9 cellular contexts compared by ENCODE assay signal in the genomic region with DNA sequence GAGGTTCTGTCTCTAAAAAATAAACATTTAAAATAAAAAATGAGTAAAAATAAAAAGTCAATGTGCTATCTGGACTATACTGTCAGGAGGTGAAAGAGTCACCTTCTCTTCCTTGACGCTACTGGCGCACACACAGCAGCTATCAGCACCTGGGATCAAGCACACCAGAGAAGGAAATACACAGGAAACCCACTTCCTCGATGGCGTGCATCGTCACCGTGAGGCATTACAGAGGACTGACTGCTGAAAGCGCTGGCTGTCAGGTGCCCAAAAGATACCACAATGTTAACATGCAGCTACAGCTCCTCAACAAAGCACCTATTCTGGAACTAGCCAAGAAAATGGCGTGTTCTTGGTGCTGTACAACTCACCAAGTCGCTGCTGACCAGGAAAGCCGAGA. TPM values are rescaled to one million over a fixed set of nuclear protein-coding genes. Genes with fewer than 3 reads are reported as not detected.
A peak's percentile ranks its signal among the peaks of the same experiment; 100 is the strongest.
DNase-seq lines count a peak whose midpoint lies in the region; ATAC-seq, FAIRE-seq and TF ChIP-seq lines count a peak whose summit lies in the region.
"Had no signal": no experiment of that assay in that cellular context is flagged by ENCODE, and none has a peak within 500 bp of the region (broad histone marks: within the 10 kb centered on the region; RNA-seq: fewer than 3 reads in every experiment).

No MANE protein-coding gene starts in this region.

- no peaks in the 10 kb centered on the region for H3K9me3 Mint-ChIP-seq in CD4-positive, CD25-positive, alpha-beta regulatory T cell
- H3K9me3 Mint-ChIP-seq in astrocyte (ENCODE audit: unreplicated experiment) = no peaks in the 10 kb centered on the region

- H2AFZ ChIP-seq in astrocyte (ENCODE audit: low read depth, low read length) = no peak overlapping the region

- H3K9me3 ChIP-seq in CD4-positive, CD25-positive, alpha-beta regulatory T cell (ENCODE audit: control insufficient read depth in 2 of 2, low read length in 2 of 2) = no peaks in the 10 kb centered on the region
- no peaks in the 10 kb centered on the region for H3K9me3 ChIP-seq in astrocyte (ENCODE audit: insufficient read depth, low read depth, low read length)
- no peaks in the 10 kb centered on the region for H3K9me3 ChIP-seq in gastrocnemius medialis

- peaks cover 34% of the 10 kb centered on the region for H3K36me3 ChIP-seq in CD4-positive, CD25-positive, alpha-beta regulatory T cell (ENCODE audit: control insufficient read depth, insufficient read depth, low read length)
- H3K36me3 ChIP-seq in astrocyte (ENCODE audit: insufficient read depth, low read length) (peaks cover 42% of the 10 kb centered on the region), gastrocnemius medialis (peaks cover 0 to 49% of the 10 kb centered on the region in 2 donors)

- H3K4me3 ChIP-seq in CD4-positive, CD25-positive, alpha-beta regulatory T cell (ENCODE audit: low read depth, low read length) = peak overlapping the region; percentile 69
- no peak overlapping the region for H3K4me3 ChIP-seq in astrocyte (ENCODE audit: insufficient read depth, low read depth, low read length)
- H3K4me3 ChIP-seq in gastrocnemius medialis = no peak overlapping the region

- intact Hi-C loops in gastrocnemius medialis (cut with DNase I; ENCODE audit: low total_unique reads) (no loop called here), head of caudate nucleus (cut with DNase I) (no loop called here)

- in situ Hi-C loops in gastrocnemius medialis (cut with MboI; ENCODE audit: low sequenced_read_pairs in 4 of 4) (loop anchor here in 1 of 4 donors (25.0 kb wide), 1 partner anchor 271 kb away; a partner anchor contains a TSS), GM13977 (cut with MboI; ENCODE audit: low pct_unique_long_range_greater_than_20kb, low sequenced_read_pairs, unreplicated experiment) (no loop called here)

- no peaks in the 10 kb centered on the region for H3K27me3 Mint-ChIP-seq in CD4-positive, CD25-positive, alpha-beta regulatory T cell
- H3K27me3 Mint-ChIP-seq in astrocyte (ENCODE audit: low read depth, unreplicated experiment) = no peaks in the 10 kb centered on the region

- peak; percentile 100 for ATAC-seq in CD4-positive, CD25-positive, alpha-beta regulatory T cell (ENCODE audit: low read depth in 2 of 2)
- ATAC-seq in gastrocnemius medialis (no peak), HG03432 (IDR thresholded peaks at IDR 0.05; ENCODE audit: unreplicated experiment) (no peak)

- peaks cover 6 to 67% (median 23%) of the 10 kb centered on the region in 4 donors for H3K4me1 Mint-ChIP-seq in CD4-positive, CD25-positive, alpha-beta regulatory T cell
- H3K4me1 Mint-ChIP-seq in astrocyte (ENCODE audit: low read depth, unreplicated experiment) = peaks cover 16% of the 10 kb centered on the region

- H3K4me1 ChIP-seq in CD4-positive, CD25-positive, alpha-beta regulatory T cell (ENCODE audit: control insufficient read depth, insufficient read depth, low read length, poor library complexity, severe bottlenecking) = peaks cover 37% of the 10 kb centered on the region
- H3K4me1 ChIP-seq in astrocyte (ENCODE audit: insufficient read depth, low read length) = peaks cover 8% of the 10 kb centered on the region
- peaks cover 3 to 19% of the 10 kb centered on the region in 2 donors for H3K4me1 ChIP-seq in gastrocnemius medialis

- H3K27me3 ChIP-seq in CD4-positive, CD25-positive, alpha-beta regulatory T cell (ENCODE audit: control insufficient read depth, insufficient read depth, low read length) = no peaks in the 10 kb centered on the region
- H3K27me3 ChIP-seq in astrocyte (ENCODE audit: insufficient read depth, low read length) (no peaks in the 10 kb centered on the region), gastrocnemius medialis (no peaks in the 10 kb centered on the region)

- peaks cover 35% of the 10 kb centered on the region for H3K36me3 Mint-ChIP-seq in CD4-positive, CD25-positive, alpha-beta regulatory T cell
- peaks cover 15% of the 10 kb centered on the region for H3K36me3 Mint-ChIP-seq in astrocyte (ENCODE audit: low read depth, unreplicated experiment)

- FAIRE-seq in astrocyte (lab: Jason Lieb, UNC) = no peak

- DNase-seq in CD4-positive, CD25-positive, alpha-beta regulatory T cell = peak; percentile 78 to 96 (median 92)
- peak; percentile 68 to 69 for DNase-seq in activated CD4-positive, alpha-beta T cell treated with anti-CD3 and anti-CD28 coated beads for 4 hours
- DNase-seq in astrocyte (ENCODE audit: low read depth) = no peak
- DNase-seq in gastrocnemius medialis = no peak
- DNase-seq in NOMO-1 (lab: John Stamatoyannopoulos, UW; ENCODE audit: unreplicated experiment in 2 of 2) = no peak
- no peak for DNase-seq in GM13977 (ENCODE audit: low spot score)
- DNase-seq in head of caudate nucleus = no peak
- DNase-seq: NCI-H510A had no signal

- no peak for TF ChIP-seq POLR2A in gastrocnemius medialis (IDR thresholded peaks at IDR 0.05)

- no peak overlapping the region for H3K4me2 ChIP-seq in astrocyte (ENCODE audit: low read length)

- peaks cover 50% of the 10 kb centered on the region for H3K79me2 ChIP-seq in astrocyte (ENCODE audit: insufficient read depth, low read length)

- TF ChIP-seq CTCF in astrocyte (IDR thresholded peaks at IDR 0.05; ENCODE audit: insufficient read depth, low read depth, low read length) (no peak), gastrocnemius medialis (IDR thresholded peaks at IDR 0.05 in 4 of 5, conservative IDR thresholded peaks at IDR 0.05 in 1 of 5) (no peak), GM13977 (IDR thresholded peaks at IDR 0.05; ENCODE audit: extremely low read depth, insufficient read depth, missing control alignments) (no peak)

- H3K27ac ChIP-seq in CD4-positive, CD25-positive, alpha-beta regulatory T cell (ENCODE audit: insufficient read depth, low read length, poor library complexity, severe bottlenecking) = peak overlapping the region; percentile 92
- H3K27ac ChIP-seq in astrocyte (ENCODE audit: low read depth, low read length) (no peak overlapping the region), gastrocnemius medialis (peak overlapping the region in 3 of 4 donors; percentile 32 to 56 (median 46))

- H3K9ac ChIP-seq in astrocyte (ENCODE audit: low read length) = no peak overlapping the region

- H3K4me3 Mint-ChIP-seq in CD4-positive, CD25-positive, alpha-beta regulatory T cell = peak overlapping the region; percentile 85 to 93 (median 88)
- H3K4me3 Mint-ChIP-seq in astrocyte (ENCODE audit: unreplicated experiment) = no peak overlapping the region

- H4K20me1 ChIP-seq in astrocyte (ENCODE audit: insufficient read depth, low read length) = peaks cover 66% of the 10 kb centered on the region

- peak overlapping the region; percentile 98 to 100 (median 99) for H3K27ac Mint-ChIP-seq in CD4-positive, CD25-positive, alpha-beta regulatory T cell
- H3K27ac Mint-ChIP-seq in astrocyte (ENCODE audit: unreplicated experiment) = peak overlapping the region; percentile 23

RNA-seq across cellular contexts. Expression of a gene that starts 6.1 kb away (rescaled TPM):
- 93.1 TPM for total RNA-seq in CD4-positive, CD25-positive, alpha-beta regulatory T cell
- 10 to 100 TPM; 19.0 to 28.5 (median 24.6) TPM for polyA plus RNA-seq in CD4-positive, CD25-positive, alpha-beta regulatory T cell
- 63.1 and 66.2 TPM in 2 replicates for total RNA-seq in astrocyte
- total RNA-seq in gastrocnemius medialis = 10 to 100 TPM; 24.1 to 60.3 (median 40.1) TPM

RNA-seq across cellular contexts. Expression of a gene that starts 23.9 kb away (rescaled TPM):
- total RNA-seq in CD4-positive, CD25-positive, alpha-beta regulatory T cell = 57.2 TPM
- polyA plus RNA-seq in CD4-positive, CD25-positive, alpha-beta regulatory T cell = 10 to 100 TPM in 1 of 4 donors, 1 to 10 TPM in 3; 4.8 to 13.7 (median 8.4) TPM
- total RNA-seq in astrocyte (41.5 and 45.3 TPM in 2 replicates), gastrocnemius medialis (10 to 100 TPM in 2 of 4 donors, 1 to 10 TPM in 2; 7.4 to 12.1 (median 9.8) TPM)

Comparison
In these comparisons a context has a peak if more than half of its experiments do, and no peak if none do; other contexts are left out.
1. ATAC-seq: peak in CD4-positive, CD25-positive, alpha-beta regulatory T cell (2 of 2); none in gastrocnemius medialis (0 of 2) and HG03432 (single experiment).
2. DNase-seq: peak in CD4-positive, CD25-positive, alpha-beta regulatory T cell (3 of 3) and activated CD4-positive, alpha-beta T cell treated with anti-CD3 and anti-CD28 coated beads for 4 hours (2 of 2); none in astrocyte (single experiment), gastrocnemius medialis (0 of 2), NOMO-1 (0 of 2), GM13977 (single experiment) and head of caudate nucleus (0 of 42).